In the genomic region with DNA sequence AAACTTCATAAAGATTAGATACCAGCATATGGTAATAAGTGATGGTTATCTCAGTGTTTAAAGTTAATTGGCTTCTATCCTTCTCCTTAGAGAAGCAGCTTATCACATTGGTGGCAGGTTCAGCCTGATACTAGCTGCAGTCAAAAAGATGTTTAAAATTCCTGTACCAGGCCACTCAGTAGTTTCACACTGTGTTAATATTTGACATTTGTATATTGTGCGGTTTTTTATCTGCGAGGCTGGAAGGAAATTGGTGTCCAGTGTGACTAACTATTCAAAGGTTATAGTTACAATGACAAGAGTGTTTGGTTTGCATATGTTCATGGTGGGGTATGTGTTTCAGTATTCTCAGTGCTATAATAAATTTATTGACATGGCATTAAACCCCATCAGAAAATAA, we compare ENCODE assay signal across 22 cellular contexts. TPM values are rescaled to one million over a fixed set of nuclear protein-coding genes. Genes with fewer than 3 reads are reported as not detected.
"Had no signal": no experiment of that assay in that cellular context is flagged by ENCODE, and none has a peak within 500 bp of the region (broad histone marks: within the 10 kb centered on the region; RNA-seq: fewer than 3 reads in every experiment).

No MANE protein-coding gene starts in this region.

- H3K9me3 Mint-ChIP-seq: memory B cell; natural killer cell; neural crest cell; stimulated activated naive B cell treated with anti-CD40 and anti-IgM and Interleukin-4, amounts not matched to agents 10 μg/mL and 1 μg/mL and 100 μg/mL, for 72 hours; stimulated activated naive CD8-positive, alpha-beta T cell treated with anti-CD3 and anti-CD28 coated beads, Interleukin-15, amount 100 ng/mL, for 72 hours had no signal

- DNase-seq: colonic mucosa; dermis blood vessel endothelial cell; esophagus squamous epithelium; foreskin fibroblast; immature natural killer cell; left cardiac atrium; left ventricle myocardium inferior; lower lobe of right lung; natural killer cell; ovary; stimulated activated CD4-positive, alpha-beta T cell treated with anti-CD3 and anti-CD28 coated beads, Interleukin-2, amount 100 ng/mL, for 24 hours; stimulated activated CD4-positive, alpha-beta T cell treated with anti-CD3 and anti-CD28 coated beads, Interleukin-4, amount 100 ng/mL, for 4 hours; stimulated activated naive B cell treated with anti-CD40 and anti-IgM and Interleukin-4, amounts not matched to agents 10 μg/mL and 1 μg/mL and 100 μg/mL, for 72 hours; stimulated activated naive CD8-positive, alpha-beta T cell treated with anti-CD3 and anti-CD28 coated beads, Interleukin-15, amount 100 ng/mL, for 72 hours; testis; upper lobe of right lung had no signal

- H3K27me3 Mint-ChIP-seq: memory B cell; progenitor cell of endocrine pancreas; stimulated activated naive CD8-positive, alpha-beta T cell treated with anti-CD3 and anti-CD28 coated beads, Interleukin-15, amount 100 ng/mL, for 72 hours had no signal

- H3K4me3 Mint-ChIP-seq: immature natural killer cell; memory B cell; mesothelial cell of epicardium; natural killer cell; neural crest cell; stimulated activated naive B cell treated with anti-CD40 and anti-IgM and Interleukin-4, amounts not matched to agents 10 μg/mL and 1 μg/mL and 100 μg/mL, for 72 hours; stimulated activated naive CD8-positive, alpha-beta T cell treated with anti-CD3 and anti-CD28 coated beads, Interleukin-15, amount 100 ng/mL, for 72 hours had no signal

- H3K27ac Mint-ChIP-seq: immature natural killer cell; memory B cell; mesothelial cell of epicardium; natural killer cell; progenitor cell of endocrine pancreas; stimulated activated naive B cell treated with anti-CD40 and anti-IgM and Interleukin-4, amounts not matched to agents 10 μg/mL and 1 μg/mL and 100 μg/mL, for 72 hours; stimulated activated naive CD8-positive, alpha-beta T cell treated with anti-CD3 and anti-CD28 coated beads, Interleukin-15, amount 100 ng/mL, for 72 hours had no signal

- ATAC-seq: gastroesophageal sphincter; left cardiac atrium; natural killer cell; sciatic nerve; stimulated activated naive B cell treated with anti-CD40 and anti-IgM and Interleukin-4, amounts not matched to agents 10 μg/mL and 1 μg/mL and 100 μg/mL, for 72 hours; stimulated activated naive CD8-positive, alpha-beta T cell treated with anti-CD3 and anti-CD28 coated beads, Interleukin-15, amount 100 ng/mL, for 72 hours; upper lobe of right lung had no signal

- H3K36me3 Mint-ChIP-seq: immature natural killer cell; memory B cell; mesothelial cell of epicardium; natural killer cell; stimulated activated naive B cell treated with anti-CD40 and anti-IgM and Interleukin-4, amounts not matched to agents 10 μg/mL and 1 μg/mL and 100 μg/mL, for 72 hours had no signal

- H3K4me1 Mint-ChIP-seq: immature natural killer cell; memory B cell; natural killer cell; neural crest cell; stimulated activated naive B cell treated with anti-CD40 and anti-IgM and Interleukin-4, amounts not matched to agents 10 μg/mL and 1 μg/mL and 100 μg/mL, for 72 hours; stimulated activated naive CD8-positive, alpha-beta T cell treated with anti-CD3 and anti-CD28 coated beads, Interleukin-15, amount 100 ng/mL, for 72 hours had no signal

RNA-seq across cellular contexts. Expression of a gene that starts 48.5 kb away (rescaled TPM):
- total RNA-seq: natural killer cell, neural crest cell had no signal
